ENCODE assay signal across 9 cellular contexts in genomic region chr2:213187833-213188532, GRCh38. TPM values are rescaled to one million over a fixed set of nuclear protein-coding genes. Genes with fewer than 3 reads are reported as not detected.
DNase-seq lines count a peak whose midpoint lies in the region; ATAC-seq, FAIRE-seq and TF ChIP-seq lines count a peak whose summit lies in the region.
"Had no signal": no experiment of that assay in that cellular context is flagged by ENCODE, and none has a peak within 500 bp of the region (broad histone marks: within the 10 kb centered on the region; RNA-seq: fewer than 3 reads in every experiment).

No MANE protein-coding gene starts in this region.

- H3K9me3 ChIP-seq in MG63 = no peaks in the 10 kb centered on the region
- peaks cover 3 to 9% of the 10 kb centered on the region in 2 experiments; a peak in 3 of 4 replicates for H3K9me3 ChIP-seq in H1 (ENCODE audit: insufficient read depth in 2 of 2, low read depth in 1 of 2, low read length in 1 of 2)

- no peaks in the 10 kb centered on the region for H4K20me1 ChIP-seq in H1 (replicated peaks in 1 of 2; ENCODE audit: control insufficient read depth in 1 of 2, insufficient read depth in 2 of 2, low read length in 2 of 2)

- H3K14ac ChIP-seq in H1 (ENCODE audit: insufficient read length) = no peak overlapping the region

- peak in 1 of 2 experiments; percentile 83; a peak in 1 of 3 replicates for TF ChIP-seq EP300 in H1 (IDR thresholded peaks at IDR 0.05; ENCODE audit: borderline replicate concordance in 1 of 2, low read depth in 2 of 2, low read length in 2 of 2)

- peaks cover 11% of the 10 kb centered on the region for H3K27me3 Mint-ChIP-seq in activated T-helper 2 cell treated with anti-CD3 and anti-CD28 coated beads, Interferon-gamma antibody, Interleukin-2, Interleukin-4, amounts not matched to agents 10 μg/mL and 5 μg/mL and 100 μg/mL, durations not matched to agents 14 hours and 24 hours and 36 hours (ENCODE audit: low read depth)

- H3K4me1 ChIP-seq in H1 (replicated peaks in 1 of 4; ENCODE audit: control insufficient read depth in 3 of 4, insufficient read depth in 4 of 4, low read length in 3 of 4) = peaks cover 3 to 23% (median 10%) of the 10 kb centered on the region in 4 experiments; a peak in 6 of 7 replicates

- peak overlapping the region; percentile 73 for H3K27ac ChIP-seq in H1 (ENCODE audit: low read depth, low read length)

- H2AFZ ChIP-seq in H1 (ENCODE audit: low read length) = no peak overlapping the region

- no peak for TF ChIP-seq RAD21 in H1 (IDR thresholded peaks at IDR 0.05 in 1 of 2, conservative IDR thresholded peaks at IDR 0.05 in 1 of 2; ENCODE audit: low read depth in 2 of 2, low read length in 2 of 2)

- H3K27me3 ChIP-seq in MG63 (no peaks in the 10 kb centered on the region), H1 (replicated peaks in 1 of 4; ENCODE audit: control insufficient read depth in 3 of 4, extremely low read depth in 1 of 4, insufficient read depth in 3 of 4, low read length in 3 of 4) (no peaks in the 10 kb centered on the region)

- peak overlapping the region in 1 of 4 experiments; percentile 8; a peak in 1 of 7 replicates for H3K9ac ChIP-seq in H1 (replicated peaks in 1 of 4; ENCODE audit: extremely low read depth in 1 of 4, low read depth in 3 of 4, low read length in 3 of 4)

- peak overlapping the region; percentile 63 for H2BK20ac ChIP-seq in H1 (ENCODE audit: low read length)

- TF ChIP-seq POLR2A in H1 (IDR thresholded peaks at IDR 0.05; ENCODE audit: control extremely low read depth in 1 of 2, low read depth in 2 of 2, low read length in 2 of 2) = no peak

- POLR2A ChIA-PET in H1 (lab: Charles Lee; ENCODE audit: partially characterized antibody) = no interaction called here

- H2AK5ac ChIP-seq in H1 (ENCODE audit: low read depth, low read length) = no peak overlapping the region

- peak; percentile 98 for FAIRE-seq in H1 (lab: Jason Lieb, UNC)

- H2BK15ac ChIP-seq in H1 (ENCODE audit: low read length) = no peak overlapping the region

- H4K8ac ChIP-seq in H1 (ENCODE audit: extremely low read depth, insufficient read depth, low read length) = no peak overlapping the region

- no peaks in the 10 kb centered on the region for H3K79me2 ChIP-seq in H1 (ENCODE audit: control insufficient read depth in 1 of 2, insufficient read depth in 2 of 2, low read length in 2 of 2)

- no peak overlapping the region for H4K91ac ChIP-seq in H1 (replicated peaks; ENCODE audit: insufficient read length, low read length)

- H3K56ac ChIP-seq in H1 (replicated peaks; ENCODE audit: insufficient read length, low read depth, low read length) = no peak overlapping the region

- TF ChIP-seq CTCF in H1 (IDR thresholded peaks at IDR 0.05; ENCODE audit: control extremely low read depth in 1 of 3, insufficient read depth in 1 of 3, low read depth in 1 of 3, low read length in 3 of 3) = no peak

- peak overlapping the region; percentile 34 for H4K5ac ChIP-seq in H1 (ENCODE audit: insufficient read length, low read depth, low read length)

- intact Hi-C loops in activated T-helper 2 cell treated with anti-CD3 and anti-CD28 coated beads, Interferon-gamma antibody, Interleukin-2, Interleukin-4, amounts not matched to agents 10 μg/mL and 5 μg/mL and 100 μg/mL, durations not matched to agents 14 hours and 24 hours and 36 hours (cut with micrococcal nuclease) = no loop called here

- H3K4me1 Mint-ChIP-seq in activated T-helper 2 cell treated with anti-CD3 and anti-CD28 coated beads, Interferon-gamma antibody, Interleukin-2, Interleukin-4, amounts not matched to agents 10 μg/mL and 5 μg/mL and 100 μg/mL, durations not matched to agents 14 hours and 24 hours and 36 hours (ENCODE audit: low read depth) = no peaks in the 10 kb centered on the region

- H3K36me3 ChIP-seq in MG63 (no peaks in the 10 kb centered on the region), H1 (ENCODE audit: control insufficient read depth in 2 of 4, insufficient read depth in 4 of 4, low read length in 3 of 4) (peaks cover 0 to 3% (median 0%) of the 10 kb centered on the region in 4 experiments; a peak in 1 of 8 replicates)

- H3K4me3 Mint-ChIP-seq in activated T-helper 2 cell treated with anti-CD3 and anti-CD28 coated beads, Interferon-gamma antibody, Interleukin-2, Interleukin-4, amounts not matched to agents 10 μg/mL and 5 μg/mL and 100 μg/mL, durations not matched to agents 14 hours and 24 hours and 36 hours (ENCODE audit: low read depth) = no peak overlapping the region
- H3K4me3 Mint-ChIP-seq: CD8-positive, alpha-beta T cell had no signal

- H3K4me3 ChIP-seq in MG63 (no peak overlapping the region), H1 (ENCODE audit: extremely low read depth in 1 of 4, insufficient read depth in 2 of 4, low read depth in 3 of 4, low read length in 4 of 4) (peak overlapping the region in 2 of 4 experiments; percentile 17 to 50; a peak in 3 of 8 replicates)

- no peaks in the 10 kb centered on the region for H3K9me3 Mint-ChIP-seq in activated T-helper 2 cell treated with anti-CD3 and anti-CD28 coated beads, Interferon-gamma antibody, Interleukin-2, Interleukin-4, amounts not matched to agents 10 μg/mL and 5 μg/mL and 100 μg/mL, durations not matched to agents 14 hours and 24 hours and 36 hours
- H3K9me3 Mint-ChIP-seq: CD8-positive, alpha-beta T cell had no signal

- H3K27ac Mint-ChIP-seq in activated T-helper 2 cell treated with anti-CD3 and anti-CD28 coated beads, Interferon-gamma antibody, Interleukin-2, Interleukin-4, amounts not matched to agents 10 μg/mL and 5 μg/mL and 100 μg/mL, durations not matched to agents 14 hours and 24 hours and 36 hours = no peak overlapping the region
- H3K27ac Mint-ChIP-seq: CD8-positive, alpha-beta T cell had no signal

- 0 out of 2 replicates have a peak overlapping the region, but pooled peaks have one; percentile 40 for H3K18ac ChIP-seq in H1 (ENCODE audit: extremely low read depth, low read length)

- no peak overlapping the region for H3K4ac ChIP-seq in H1 (replicated peaks; ENCODE audit: insufficient read length, low read depth, low read length)

- DNase-seq in Caki2 (ENCODE audit: low read depth) (peak; percentile 19), MG63 (peak; percentile 55), H1 (ENCODE audit: low read depth in 1 of 2, low spot score in 2 of 2) (peak; percentile 57 to 69), myocyte (ENCODE audit: low read depth) (peak; percentile 64), activated gamma-delta T cell (lab: John Stamatoyannopoulos, UW) (no peak)
- DNase-seq in activated T-helper 2 cell treated with anti-CD3 and anti-CD28 coated beads, Interferon-gamma antibody, Interleukin-2, Interleukin-4, amounts not matched to agents 10 μg/mL and 5 μg/mL and 100 μg/mL, durations not matched to agents 14 hours and 24 hours and 36 hours (ENCODE audit: low spot score) = no peak
- DNase-seq: CD8-positive, alpha-beta T cell had no signal

- H2BK5ac ChIP-seq in H1 (ENCODE audit: low read depth, low read length) = peak overlapping the region; percentile 83

- 24% methylated on average over 5 of the region's 5 CpGs; no CpG with 5 or more reads in 1 of the 2 experiments for WGBS in H1 (ENCODE audit: extremely low coverage in 1 of 2, insufficient coverage in 1 of 2, insufficient read length in 1 of 2, insufficient replicate concordance in 2 of 2, low coverage in 1 of 2, low lambda C conversion rate in 2 of 2, missing lambda C conversion rate in 1 of 2), 2 experiments

- H2BK12ac ChIP-seq in H1 (ENCODE audit: low read depth, low read length) = peak overlapping the region; percentile 97

- in situ Hi-C loops in Caki2 (cut with HindIII; ENCODE audit: low pct_unique_long_range_greater_than_20kb, low sequenced_read_pairs) = no loop called here

- CTCF ChIA-PET in H1 (lab: Charles Lee; ENCODE audit: partially characterized antibody) = interaction anchor here (1.5 to 1.9 kb wide), 2 partner anchors 35 to 38 kb away, joined by 7 to 10 read pairs; no protein-coding TSS in a partner anchor

- no peaks in the 10 kb centered on the region for H3K79me1 ChIP-seq in H1 (ENCODE audit: low read depth, low read length)

- no peak for ATAC-seq in HG03565 (IDR thresholded peaks at IDR 0.05; ENCODE audit: unreplicated experiment)
- no peak for ATAC-seq in HG02763 (IDR thresholded peaks at IDR 0.05; ENCODE audit: unreplicated experiment)
- ATAC-seq: CD8-positive, alpha-beta T cell had no signal

- H3K23ac ChIP-seq in H1 (ENCODE audit: insufficient read length) = no peak overlapping the region

- H3K23me2 ChIP-seq in H1 (ENCODE audit: low read depth, low read length) = peaks cover 2% of the 10 kb centered on the region; the same call in 1 of the 2 replicates

- no peak overlapping the region for H2BK120ac ChIP-seq in H1 (replicated peaks; ENCODE audit: low read depth, low read length)

- H3K4me2 ChIP-seq in H1 (ENCODE audit: insufficient read depth in 1 of 2, low read depth in 2 of 2, low read length in 2 of 2) = peak overlapping the region; percentile 60 to 91

- H3K36me3 Mint-ChIP-seq in activated T-helper 2 cell treated with anti-CD3 and anti-CD28 coated beads, Interferon-gamma antibody, Interleukin-2, Interleukin-4, amounts not matched to agents 10 μg/mL and 5 μg/mL and 100 μg/mL, durations not matched to agents 14 hours and 24 hours and 36 hours (ENCODE audit: low read depth) = no peaks in the 10 kb centered on the region
- H3K36me3 Mint-ChIP-seq: CD8-positive, alpha-beta T cell had no signal

TF ChIP-seq in H1, 55 proteins besides CTCF, POLR2A, EP300 and RAD21 (continues in another document):
- TF ChIP-seq CEBPB (IDR thresholded peaks at IDR 0.05; ENCODE audit: low read depth, low read length) = no peak
- TF ChIP-seq SIX5 (IDR thresholded peaks at IDR 0.05; ENCODE audit: low read depth, low read length) = no peak
- TF ChIP-seq RXRA (IDR thresholded peaks at IDR 0.05; ENCODE audit: insufficient read depth, low read depth, low read length) = no peak
- TF ChIP-seq KDM4A (IDR thresholded peaks at IDR 0.05; ENCODE audit: low read depth, low read length, severe bottlenecking) = peak; percentile 20
- no peak for TF ChIP-seq RFX5 (IDR thresholded peaks at IDR 0.05; ENCODE audit: borderline replicate concordance, low read depth, low read length)

RNA-seq across cellular contexts. Expression of gene IKZF2, which starts 36.6 kb away (rescaled TPM):
- total RNA-seq in Caki2 (2014; rRNA removed; shearing (Covaris generic); ENCODE audit: low replicate concordance) = 0.14 and 0.52 TPM in 2 replicates
- 2.5 and 5.2 TPM in 2 replicates for total RNA-seq in MG63 (2014; rRNA removed; shearing (Covaris generic); ENCODE audit: low replicate concordance)
- 4.4 and 5.8 TPM in 2 replicates for total RNA-seq in H1 (2021; fragmentation: NEBNext Ultra II Directional; extraction: Animal tissue kit (Norgen Biotek cat#: 25700))
- polyA plus RNA-seq in H1 (2011; rRNA removed) = 1.0 and 1.7 TPM in 2 replicates
- polyA plus RNA-seq in H1 (2011; cell fraction: cytosol; rRNA removed) = 1.8 TPM
- polyA plus RNA-seq in H1 (2011; cell fraction: nucleus; rRNA removed) = 3.6 TPM
- 1.9 to 3.1 TPM (median 2.3 TPM) in 4 replicates for polyA plus RNA-seq in H1 (2012, experiment 1 of 2)
- 0.63 TPM for polyA plus RNA-seq in H1 (2012, experiment 2 of 2)
- 1.5 TPM for polyA plus RNA-seq in H1 (2013, experiment 1 of 2)
- polyA plus RNA-seq in H1 (2013, experiment 2 of 2) = 1.1 TPM
- polyA minus RNA-seq in H1 (2011; rRNA and poly(A)+ RNA removed) = 18.4 and 19.7 TPM in 2 replicates
- polyA minus RNA-seq in H1 (2011; cell fraction: cytosol; rRNA and poly(A)+ RNA removed) = 5.7 TPM
- polyA minus RNA-seq in H1 (2011; cell fraction: nucleus; rRNA and poly(A)+ RNA removed) = 40.8 TPM
- total RNA-seq in myocyte = 4.5 and 4.9 TPM in 2 replicates
- 0.88 TPM for polyA plus RNA-seq in myocyte (2012)
- 13.4 and 17.2 TPM in 2 replicates for total RNA-seq in activated T-helper 2 cell treated with anti-CD3 and anti-CD28 coated beads, Interferon-gamma antibody, Interleukin-2, Interleukin-4, amounts not matched to agents 10 μg/mL and 5 μg/mL and 100 μg/mL, durations not matched to agents 14 hours and 24 hours and 36 hours

Comparison
In these comparisons a context has a peak if more than half of its experiments do, and no peak if none do; other contexts are left out.
1. DNase-seq: peak in Caki2 (single experiment), MG63 (single experiment), H1 (2 of 2) and myocyte (single experiment); none in activated gamma-delta T cell (single experiment) and activated T-helper 2 cell treated with anti-CD3 and anti-CD28 coated beads, Interferon-gamma antibody, Interleukin-2, Interleukin-4, amounts not matched to agents 10 μg/mL and 5 μg/mL and 100 μg/mL, durations not matched to agents 14 hours and 24 hours and 36 hours (single experiment).